Comparison of ENCODE assay signal across 8 cellular contexts in genomic region chr7:44200699-44201461, GRCh38. TPM values are rescaled to one million over a fixed set of nuclear protein-coding genes. Genes with fewer than 3 reads are reported as not detected.
DNase-seq lines count a peak whose midpoint lies in the region; ATAC-seq lines count a peak whose summit lies in the region.

Gene YKT6 (plus strand): TSS chr7:44200978. CDS start chr7:44201136, 158 bp downstream.

- peaks cover 33% of the 10 kb centered on the region for H3K4me1 Mint-ChIP-seq in activated CD4-positive, alpha-beta T cell treated with anti-CD3 and anti-CD28 coated beads, Interleukin-2, amount 10 ng/mL, durations not matched to agents 24 days and 14 days

- H3K9me3 Mint-ChIP-seq in activated CD4-positive, alpha-beta T cell treated with anti-CD3 and anti-CD28 coated beads, Interleukin-2, amount 10 ng/mL, durations not matched to agents 24 days and 14 days, result no peaks in the 10 kb centered on the region

- ATAC-seq in GM19324 (IDR thresholded peaks at IDR 0.05; ENCODE audit: low FRiP score, unreplicated experiment), result peak; percentile 98
- ATAC-seq in HG03469 (IDR thresholded peaks at IDR 0.05; ENCODE audit: unreplicated experiment), result peak; percentile 95

- H3K36me3 Mint-ChIP-seq in activated CD4-positive, alpha-beta T cell treated with anti-CD3 and anti-CD28 coated beads, Interleukin-2, amount 10 ng/mL, durations not matched to agents 24 days and 14 days (ENCODE audit: low read depth), result peaks cover 18% of the 10 kb centered on the region

- H3K4me3 Mint-ChIP-seq in activated CD4-positive, alpha-beta T cell treated with anti-CD3 and anti-CD28 coated beads, Interleukin-2, amount 10 ng/mL, durations not matched to agents 24 days and 14 days, result peak within 1 kb of the TSS; percentile 89

- DNase-seq in C1 segment of cervical spinal cord (lab: John Stamatoyannopoulos, UW) (peak; percentile 21 to 92 (median 86)), NCI-H526 (lab: John Stamatoyannopoulos, UW) (peak; percentile 94 to 98), dedifferentiated amniotic fluid mesenchymal stem cell (ENCODE audit: extremely low spot score) (peak; percentile 97), left kidney (ENCODE audit: low read depth, low spot score) (peak; percentile 99)
- peak; percentile 98 for DNase-seq in activated CD4-positive, alpha-beta T cell treated with anti-CD3 and anti-CD28 coated beads, Interleukin-2, amount 10 ng/mL, durations not matched to agents 24 days and 14 days
- peak; percentile 95 to 96 for DNase-seq in stimulated activated CD4-positive, alpha-beta T cell treated with anti-CD3 and anti-CD28 coated beads, Interleukin-2, amount 100 ng/mL, for 24 hours

- intact Hi-C loops in activated CD4-positive, alpha-beta T cell treated with anti-CD3 and anti-CD28 coated beads, Interleukin-2, amount 10 ng/mL, durations not matched to agents 24 days and 14 days (cut with micrococcal nuclease), result loop anchor here (1.0 to 5.0 kb wide), 2 partner anchors 79 to 119 kb away; partner anchors contain the start of genes POLD2 and POLM

- H3K27ac Mint-ChIP-seq in activated CD4-positive, alpha-beta T cell treated with anti-CD3 and anti-CD28 coated beads, Interleukin-2, amount 10 ng/mL, durations not matched to agents 24 days and 14 days, result peak within 1 kb of the TSS; percentile 65

- H3K27me3 Mint-ChIP-seq in activated CD4-positive, alpha-beta T cell treated with anti-CD3 and anti-CD28 coated beads, Interleukin-2, amount 10 ng/mL, durations not matched to agents 24 days and 14 days, result peaks cover 2% of the 10 kb centered on the region

RNA-seq across cellular contexts. Expression of gene YKT6, which starts in this region (rescaled TPM):
- 87.3 and 92.8 TPM in 2 replicates for total RNA-seq in activated CD4-positive, alpha-beta T cell treated with anti-CD3 and anti-CD28 coated beads, Interleukin-2, amount 10 ng/mL, durations not matched to agents 24 days and 14 days

Comparison
In these comparisons a context has a peak if more than half of its experiments do, and no peak if none do; other contexts are left out.
1. Peak in every context shown above with its lines: DNase-seq and ATAC-seq.